8 cellular contexts compared by ENCODE assay signal in genomic region chr3:30042274-30042859, GRCh38.
DNase-seq lines count a peak whose midpoint lies in the region; ATAC-seq and TF ChIP-seq lines count a peak whose summit lies in the region.

No MANE protein-coding gene starts in this region.

- TF ChIP-seq EP300 in Ishikawa (IDR thresholded peaks at IDR 0.05; ENCODE audit: borderline replicate concordance) = no peak

- no peak for ATAC-seq in HG03039 (IDR thresholded peaks at IDR 0.05; ENCODE audit: unreplicated experiment)

- intact Hi-C loops in posterior vena cava (cut with DNase I) = no loop called here

- peak; percentile 52 for DNase-seq in activated gamma-delta T cell treated with Interleukin-2 at 50 U/mL for 16 hours
- no peak for DNase-seq in activated gamma-delta T cell (lab: John Stamatoyannopoulos, UW)
- peak; percentile 61 for DNase-seq in RPMI8226
- DNase-seq in activated naive CD4-positive, alpha-beta T cell treated with Interleukin-2 at 50 U/mL for 16 hours = peak; percentile 50
- peak; percentile 57 for DNase-seq in globus pallidus (ENCODE audit: low spot score)
- peak; percentile 65 for DNase-seq in posterior vena cava (ENCODE audit: low spot score)

- TF ChIP-seq RAD21 in Ishikawa (IDR thresholded peaks at IDR 0.05; ENCODE audit: low read depth) = peak; percentile 93

TF ChIP-seq in Ishikawa, 13 proteins besides CTCF, POLR2A, EP300 and RAD21:
- TF ChIP-seq TEAD4 (IDR thresholded peaks at IDR 0.05) (no peak), ZBTB7A (IDR thresholded peaks at IDR 0.05; ENCODE audit: low read depth) (no peak), USF1 (IDR thresholded peaks at IDR 0.05) (no peak)
